In genomic region chr22:49659281-49659923, GRCh38 we compare ENCODE assay signal across 24 cellular contexts.
DNase-seq lines count a peak whose midpoint lies in the region; ATAC-seq and TF ChIP-seq lines count a peak whose summit lies in the region.
"Had no signal": no experiment of that assay in that cellular context is flagged by ENCODE, and none has a peak within 500 bp of the region (broad histone marks: within the 10 kb centered on the region; RNA-seq: fewer than 3 reads in every experiment).

No MANE protein-coding gene starts in this region.

- H3K9me2 ChIP-seq in neural cell (ENCODE audit: insufficient read depth, low read length), result no peaks in the 10 kb centered on the region

- H4K20me1 ChIP-seq in neural cell (ENCODE audit: insufficient read depth), result no peaks in the 10 kb centered on the region

- intact Hi-C loops in Right ventricle myocardium inferior (cut with DNase I) (no loop called here), ascending aorta (cut with DNase I) (no loop called here)

- no peaks in the 10 kb centered on the region for H3K36me3 ChIP-seq in right atrium auricular region
- H3K36me3 ChIP-seq in ascending aorta, result no peaks in the 10 kb centered on the region
- H3K36me3 ChIP-seq in neural cell (ENCODE audit: insufficient read depth, low read length), result no peaks in the 10 kb centered on the region
- H3K36me3 ChIP-seq: breast epithelium had no signal

- H3K4me1 ChIP-seq in right atrium auricular region (no peaks in the 10 kb centered on the region), ascending aorta (no peaks in the 10 kb centered on the region)
- H3K4me1 ChIP-seq: breast epithelium had no signal

- H3K9me3 ChIP-seq in right atrium auricular region (no peaks in the 10 kb centered on the region), ascending aorta (no peaks in the 10 kb centered on the region), neural cell (ENCODE audit: low read length) (no peaks in the 10 kb centered on the region)
- H3K9me3 ChIP-seq: breast epithelium had no signal

- H3K4me2 ChIP-seq in neural cell (ENCODE audit: low read length), result peak overlapping the region; percentile 32
- H3K4me2 ChIP-seq: KMS-11 had no signal

- H3K4me3 ChIP-seq in right atrium auricular region (no peak overlapping the region), ascending aorta (no peak overlapping the region), neural cell (ENCODE audit: low read length) (peak overlapping the region; percentile 50)
- H3K4me3 ChIP-seq: breast epithelium, GM23248, SK-N-MC had no signal

- TF ChIP-seq RAD21 in neural cell (conservative IDR thresholded peaks at IDR 0.05), result no peak

- DNase-seq in Right ventricle myocardium inferior (ENCODE audit: missing footprints) (peak; percentile 68), right atrium auricular region (ENCODE audit: low spot score) (no peak), ascending aorta (ENCODE audit: low spot score in 2 of 2) (peak; percentile 7 to 59), ureter (ENCODE audit: low spot score) (peak; percentile 27), germinal center (ENCODE audit: low spot score) (no peak), NCI-H748 (lab: John Stamatoyannopoulos, UW; ENCODE audit: unreplicated experiment) (no peak)
- DNase-seq: activated CD4-positive, alpha-beta T cell treated with anti-CD3 and anti-CD28 coated beads, Interleukin-2, amount 10 ng/mL, durations not matched to agents 24 days and 14 days; COR-L47; DMS53; effector CD4-positive, alpha-beta T cell; glutamatergic neuron; GM23248; HFFc6; MM.1S; NCI-H2081; NCI-H345; NCI-H748 treated with DMSO at 0.1 percent for 48 hours; stimulated activated naive CD8-positive, alpha-beta T cell treated with anti-CD3 and anti-CD28 coated beads, Interleukin-15, Interleukin-2, amounts not matched to agents 100 U/mL and 50 U/mL, for 24 hours; T-helper 17 cell had no signal

- H3K9ac ChIP-seq in neural cell (ENCODE audit: low read length), result no peak overlapping the region
- H3K9ac ChIP-seq: GM23248, KMS-11 had no signal

- TF ChIP-seq CTCF in right atrium auricular region (IDR thresholded peaks at IDR 0.05) (no peak), ascending aorta (IDR thresholded peaks at IDR 0.05) (no peak), neural cell (IDR thresholded peaks at IDR 0.05; ENCODE audit: poor library complexity, severe bottlenecking) (no peak)

- no peak for ATAC-seq in Right ventricle myocardium inferior
- ATAC-seq: stimulated activated naive CD8-positive, alpha-beta T cell treated with anti-CD3 and anti-CD28 coated beads, Interleukin-15, Interleukin-2, amounts not matched to agents 100 U/mL and 50 U/mL, for 24 hours; T-helper 17 cell had no signal

- no peak for TF ChIP-seq EP300 in neural cell (conservative IDR thresholded peaks at IDR 0.05; ENCODE audit: poor library complexity, severe bottlenecking)

- H3K79me2 ChIP-seq in neural cell (replicated peaks; ENCODE audit: insufficient read depth, low read length), result no peaks in the 10 kb centered on the region

- H2AFZ ChIP-seq in neural cell (ENCODE audit: low read depth, low read length), result no peak overlapping the region
- H2AFZ ChIP-seq: GM23248 had no signal

- H3K27me3 ChIP-seq in right atrium auricular region (no peaks in the 10 kb centered on the region), ascending aorta (no peaks in the 10 kb centered on the region), neural cell (ENCODE audit: insufficient read depth, low read depth, low read length) (no peaks in the 10 kb centered on the region)

- H3K27ac ChIP-seq in right atrium auricular region, result no peak overlapping the region
- no peak overlapping the region for H3K27ac ChIP-seq in ascending aorta
- H3K27ac ChIP-seq in neural cell (ENCODE audit: low read length), result peak overlapping the region; percentile 63
- H3K27ac ChIP-seq: breast epithelium, epithelial cell of prostate, GM23248, KMS-11 had no signal

- no peaks in the 10 kb centered on the region for H3F3A ChIP-seq in neural cell (ENCODE audit: insufficient read depth, low read length, poor library complexity, severe bottlenecking)

TF ChIP-seq in neural cell, 6 proteins besides CTCF, POLR2A, EP300 and RAD21:
- TF ChIP-seq MXI1 (conservative IDR thresholded peaks at IDR 0.05; ENCODE audit: poor library complexity, severe bottlenecking), result no peak
- TF ChIP-seq EZH2 (IDR thresholded peaks at IDR 0.05; ENCODE audit: borderline replicate concordance, insufficient read depth, low read length, poor library complexity, severe bottlenecking), result no peak
- TF ChIP-seq POLR2AphosphoS5 (IDR thresholded peaks at IDR 0.05), result no peak

Comparison
In these comparisons a context has a peak if more than half of its experiments do, and no peak if none do; other contexts are left out.
1. DNase-seq: peak in Right ventricle myocardium inferior (single experiment), ascending aorta (2 of 2) and ureter (single experiment); none in right atrium auricular region (single experiment), germinal center (single experiment) and NCI-H748 (single experiment).